ENCODE assay signal across 15 cellular contexts in genomic region chr16:68280160-68280559, GRCh38. TPM values are rescaled to one million over a fixed set of nuclear protein-coding genes. Genes with fewer than 3 reads are reported as not detected.
DNase-seq lines count a peak whose midpoint lies in the region; ATAC-seq and TF ChIP-seq lines count a peak whose summit lies in the region.
"Had no signal": no experiment of that assay in that cellular context is flagged by ENCODE, and none has a peak within 500 bp of the region (broad histone marks: within the 10 kb centered on the region; RNA-seq: fewer than 3 reads in every experiment).

No MANE protein-coding gene starts in this region.

- no peak for TF ChIP-seq EP300 in ovary (IDR thresholded peaks at IDR 0.05)

- peak overlapping the region; percentile 11 for H2BK120ac ChIP-seq in trophoblast cell (ENCODE audit: insufficient read depth, low read length, poor library complexity)

- H2BK5ac ChIP-seq in trophoblast cell (ENCODE audit: low read depth, low read length, poor library complexity) = peak overlapping the region; percentile 12

- H3K4me3 ChIP-seq in Caco-2 (ENCODE audit: low read depth, low read length) = no peak overlapping the region
- no peak overlapping the region for H3K4me3 ChIP-seq in trophoblast cell (ENCODE audit: low read depth, low read length)
- no peak overlapping the region for H3K4me3 ChIP-seq in ovary
- H3K4me3 ChIP-seq: lung had no signal

- H3K4me2 ChIP-seq in trophoblast cell (ENCODE audit: low read length) = no peak overlapping the region

- H2AFZ ChIP-seq in trophoblast cell (ENCODE audit: insufficient read depth, low read length, poor library complexity) = no peak overlapping the region

- H3K18ac ChIP-seq in trophoblast cell (ENCODE audit: low read length) = no peak overlapping the region

- no peaks in the 10 kb centered on the region for H3K9me3 ChIP-seq in Caco-2
- peaks cover 2% of the 10 kb centered on the region for H3K9me3 ChIP-seq in trophoblast cell (ENCODE audit: insufficient read depth, low read depth, low read length)
- no peaks in the 10 kb centered on the region for H3K9me3 ChIP-seq in ovary

- H3K4me3 Mint-ChIP-seq in T-helper 1 cell treated with Interleukin-12 subunit alpha and Interleukin-12 subunit beta and Interleukin-4 antibody, amounts not matched to agents 30 μg/mL and 1 μg/mL, for 36 hours = peak overlapping the region; percentile 61
- H3K4me3 Mint-ChIP-seq in Caco-2 (ENCODE audit: unreplicated experiment) = no peak overlapping the region
- H3K4me3 Mint-ChIP-seq in activated T-helper 1 cell treated with anti-CD3 and anti-CD28 coated beads, Interleukin-12 subunit alpha, Interleukin-12 subunit beta, Interleukin-2, Interleukin-4 antibody, amounts not matched to agents 30 ng/mL and 10 ng/mL and 1 ng/mL, durations not matched to agents 14 hours and 24 hours and 36 hours = no peak overlapping the region
- H3K4me3 Mint-ChIP-seq: immature natural killer cell had no signal

- DNase-seq in T-helper 1 cell (no peak), Caco-2 (no peak), trophoblast cell (no peak), ovary (no peak)
- no peak for DNase-seq in activated T-helper 1 cell treated with anti-CD3 and anti-CD28 coated beads, Interleukin-12 subunit alpha, Interleukin-12 subunit beta, Interleukin-2, Interleukin-4 antibody, amounts not matched to agents 30 ng/mL and 10 ng/mL and 1 ng/mL, durations not matched to agents 14 hours and 24 hours and 36 hours (ENCODE audit: low spot score)
- no peak for DNase-seq in stimulated activated CD4-positive, alpha-beta T cell treated with anti-CD3 and anti-CD28 coated beads, Interleukin-4, amount 100 ng/mL, for 4 hours
- DNase-seq: GDM1; immature natural killer cell; NCI-H1105 treated with DMSO at 0.1 percent for 48 hours; NCI-H524; stimulated activated naive CD4-positive, alpha-beta T cell treated with Interleukin-2 at 50 U/mL for 16 hours had no signal

- no CpG with 5 or more reads among the region's 5 CpGs for whole genome bisulfite sequencing in trophoblast cell (ENCODE audit: extremely low coverage, insufficient coverage, insufficient read length)
- whole genome bisulfite sequencing in ovary, 3 donors = 79 to 88% (median 87%) methylated on average over 5 of the region's 5 CpGs

- H3K9ac ChIP-seq in trophoblast cell (ENCODE audit: low read length) = no peak overlapping the region

- peak overlapping the region; percentile 17 for H4K8ac ChIP-seq in trophoblast cell (ENCODE audit: low read depth, low read length)

- no peak overlapping the region for H4K12ac ChIP-seq in trophoblast cell (ENCODE audit: low read depth, low read length)

- no peak overlapping the region for H3K14ac ChIP-seq in trophoblast cell (ENCODE audit: low read length)

- ATAC-seq in HG02884 (IDR thresholded peaks at IDR 0.05; ENCODE audit: unreplicated experiment) = no peak

- H2AK5ac ChIP-seq in trophoblast cell (ENCODE audit: low read length) = no peak overlapping the region

- H3K27ac ChIP-seq in trophoblast cell (ENCODE audit: low read depth, low read length) = no peak overlapping the region
- no peak overlapping the region for H3K27ac ChIP-seq in ovary
- H3K27ac ChIP-seq: 22Rv1 had no signal

- no peaks in the 10 kb centered on the region for H3K9me3 Mint-ChIP-seq in T-helper 1 cell treated with Interleukin-12 subunit alpha and Interleukin-12 subunit beta and Interleukin-4 antibody, amounts not matched to agents 30 μg/mL and 1 μg/mL, for 36 hours
- H3K9me3 Mint-ChIP-seq in Caco-2 (ENCODE audit: unreplicated experiment) = no peaks in the 10 kb centered on the region
- no peaks in the 10 kb centered on the region for H3K9me3 Mint-ChIP-seq in activated T-helper 1 cell treated with anti-CD3 and anti-CD28 coated beads, Interleukin-12 subunit alpha, Interleukin-12 subunit beta, Interleukin-2, Interleukin-4 antibody, amounts not matched to agents 30 ng/mL and 10 ng/mL and 1 ng/mL, durations not matched to agents 14 hours and 24 hours and 36 hours
- H3K9me3 Mint-ChIP-seq: immature natural killer cell had no signal

- intact Hi-C loops in Caco-2 (cut with micrococcal nuclease; ENCODE audit: unreplicated experiment) (no loop called here), ovary (cut with DNase I) (no loop called here)
- intact Hi-C loops in activated T-helper 1 cell treated with anti-CD3 and anti-CD28 coated beads, Interleukin-12 subunit alpha, Interleukin-12 subunit beta, Interleukin-2, Interleukin-4 antibody, amounts not matched to agents 30 ng/mL and 10 ng/mL and 1 ng/mL, durations not matched to agents 14 hours and 24 hours and 36 hours (cut with micrococcal nuclease) = loop anchor here (10.0 kb wide), 1 partner anchor 905 kb away; the partner anchor contains the start of gene SNTB2

- peaks cover 3% of the 10 kb centered on the region; the same call in 1 of the 2 replicates for H3K36me3 ChIP-seq in Caco-2 (ENCODE audit: control insufficient read depth, insufficient read depth, low read length)
- H3K36me3 ChIP-seq in trophoblast cell (ENCODE audit: control insufficient read depth in 1 of 2, insufficient read depth in 2 of 2, low read length in 2 of 2) = peaks cover 4 to 28% of the 10 kb centered on the region in 2 experiments
- H3K36me3 ChIP-seq in ovary = no peaks in the 10 kb centered on the region

- H3K27me3 ChIP-seq in Caco-2 (replicated peaks; ENCODE audit: control insufficient read depth, insufficient read depth, low read length) (no peaks in the 10 kb centered on the region), trophoblast cell (ENCODE audit: insufficient read depth, low read length) (no peaks in the 10 kb centered on the region), ovary (no peaks in the 10 kb centered on the region)

- no peaks in the 10 kb centered on the region for H3K79me1 ChIP-seq in trophoblast cell (ENCODE audit: low read length)

- H3K79me2 ChIP-seq in trophoblast cell (ENCODE audit: control insufficient read depth, insufficient read depth, low read length, poor library complexity) = no peaks in the 10 kb centered on the region

- no peaks in the 10 kb centered on the region for H3K27me3 Mint-ChIP-seq in T-helper 1 cell treated with Interleukin-12 subunit alpha and Interleukin-12 subunit beta and Interleukin-4 antibody, amounts not matched to agents 30 μg/mL and 1 μg/mL, for 36 hours (ENCODE audit: low read depth)
- no peaks in the 10 kb centered on the region for H3K27me3 Mint-ChIP-seq in Caco-2 (ENCODE audit: insufficient read depth, unreplicated experiment)
- H3K27me3 Mint-ChIP-seq in activated T-helper 1 cell treated with anti-CD3 and anti-CD28 coated beads, Interleukin-12 subunit alpha, Interleukin-12 subunit beta, Interleukin-2, Interleukin-4 antibody, amounts not matched to agents 30 ng/mL and 10 ng/mL and 1 ng/mL, durations not matched to agents 14 hours and 24 hours and 36 hours (ENCODE audit: insufficient read depth) = no peaks in the 10 kb centered on the region

- H3K4me1 ChIP-seq in Caco-2 (peaks cover 44% of the 10 kb centered on the region), trophoblast cell (ENCODE audit: control insufficient read depth in 1 of 2, insufficient read depth in 2 of 2, low read length in 2 of 2) (peaks cover 6 to 8% of the 10 kb centered on the region in 2 experiments), ovary (ENCODE audit: insufficient read depth) (no peaks in the 10 kb centered on the region)

- no TSS peak for BruUV-seq in Caco-2 (replicated peaks; lab: Mats Ljungman, UMichigan)

- H2BK12ac ChIP-seq in trophoblast cell (ENCODE audit: low read length) = no peak overlapping the region

- no peak overlapping the region for H3K4ac ChIP-seq in trophoblast cell (ENCODE audit: low read depth, low read length)

- H4K91ac ChIP-seq in trophoblast cell (ENCODE audit: low read depth, low read length) = peak overlapping the region; percentile 8

- peaks cover 61% of the 10 kb centered on the region for H3K4me1 Mint-ChIP-seq in T-helper 1 cell treated with Interleukin-12 subunit alpha and Interleukin-12 subunit beta and Interleukin-4 antibody, amounts not matched to agents 30 μg/mL and 1 μg/mL, for 36 hours (ENCODE audit: low read depth)
- H3K4me1 Mint-ChIP-seq in Caco-2 (ENCODE audit: low read depth, unreplicated experiment) = peaks cover 41% of the 10 kb centered on the region
- peaks cover 69% of the 10 kb centered on the region for H3K4me1 Mint-ChIP-seq in activated T-helper 1 cell treated with anti-CD3 and anti-CD28 coated beads, Interleukin-12 subunit alpha, Interleukin-12 subunit beta, Interleukin-2, Interleukin-4 antibody, amounts not matched to agents 30 ng/mL and 10 ng/mL and 1 ng/mL, durations not matched to agents 14 hours and 24 hours and 36 hours (ENCODE audit: low read depth)

- POLR2A ChIA-PET in Caco-2 (lab: Charles Lee) = interaction anchor here (0.6 to 2.6 kb wide), 4 partner anchors 9 to 30 kb away, joined by 3 to 15 read pairs (median 4); partner anchors contain the start of genes PRMT7, SLC7A6 and SLC7A6OS

- TF ChIP-seq CTCF in Caco-2 (IDR thresholded peaks at IDR 0.05; ENCODE audit: insufficient read depth in 1 of 2, low read depth in 1 of 2, low read length in 1 of 2, severe bottlenecking in 1 of 2, unreplicated experiment in 1 of 2) (no peak), ovary (IDR thresholded peaks at IDR 0.05) (no peak)

- H3K36me3 Mint-ChIP-seq in T-helper 1 cell treated with Interleukin-12 subunit alpha and Interleukin-12 subunit beta and Interleukin-4 antibody, amounts not matched to agents 30 μg/mL and 1 μg/mL, for 36 hours (ENCODE audit: low read depth) = peaks cover 48% of the 10 kb centered on the region
- H3K36me3 Mint-ChIP-seq in Caco-2 (ENCODE audit: insufficient read depth, unreplicated experiment) = peaks cover 97% of the 10 kb centered on the region
- peaks cover 57% of the 10 kb centered on the region for H3K36me3 Mint-ChIP-seq in activated T-helper 1 cell treated with anti-CD3 and anti-CD28 coated beads, Interleukin-12 subunit alpha, Interleukin-12 subunit beta, Interleukin-2, Interleukin-4 antibody, amounts not matched to agents 30 ng/mL and 10 ng/mL and 1 ng/mL, durations not matched to agents 14 hours and 24 hours and 36 hours (ENCODE audit: low read depth)

- no peak overlapping the region for H3K23ac ChIP-seq in trophoblast cell (ENCODE audit: low read length)

- CTCF ChIA-PET in Caco-2 (lab: Charles Lee) = interaction anchor here (1.9 kb wide), 1 partner anchor 16 kb away, joined by 14 read pairs; the partner anchor contains the start of gene SLC7A6

- no peak for TF ChIP-seq POLR2A in ovary (IDR thresholded peaks at IDR 0.05)

- H3K27ac Mint-ChIP-seq in T-helper 1 cell treated with Interleukin-12 subunit alpha and Interleukin-12 subunit beta and Interleukin-4 antibody, amounts not matched to agents 30 μg/mL and 1 μg/mL, for 36 hours = peak overlapping the region; percentile 38
- peak overlapping the region; percentile 26 for H3K27ac Mint-ChIP-seq in Caco-2 (ENCODE audit: unreplicated experiment)
- H3K27ac Mint-ChIP-seq in activated T-helper 1 cell treated with anti-CD3 and anti-CD28 coated beads, Interleukin-12 subunit alpha, Interleukin-12 subunit beta, Interleukin-2, Interleukin-4 antibody, amounts not matched to agents 30 ng/mL and 10 ng/mL and 1 ng/mL, durations not matched to agents 14 hours and 24 hours and 36 hours = peak overlapping the region; percentile 62

RNA-seq across cellular contexts. Expression of gene SLC7A6, which starts 15.8 kb away (rescaled TPM):
- total RNA-seq in Caco-2 (2022) (236 and 267 TPM in 2 replicates), ovary (10 to 100 TPM in 3 of 7 donors, 1 to 10 TPM in 4; 5.5 to 14.4 (median 9.0) TPM)
- total RNA-seq in activated T-helper 1 cell treated with anti-CD3 and anti-CD28 coated beads, Interleukin-12 subunit alpha, Interleukin-12 subunit beta, Interleukin-2, Interleukin-4 antibody, amounts not matched to agents 30 ng/mL and 10 ng/mL and 1 ng/mL, durations not matched to agents 14 hours and 24 hours and 36 hours = 139 and 143 TPM in 2 replicates
- 65.1 and 75.5 TPM in 2 replicates for polyA plus RNA-seq in trophoblast cell (2013)
- 10 to 100 TPM in 1 of 2 donors, 1 to 10 TPM in 1; 3.1 to 11.5 TPM for polyA plus RNA-seq in ovary

RNA-seq across cellular contexts. Expression of gene SLC7A6OS, which starts 30.6 kb away (rescaled TPM):
- total RNA-seq in Caco-2 (2022) (34.0 and 34.2 TPM in 2 replicates), ovary (10 to 100 TPM in 6 of 7 donors, 1 to 10 TPM in 1; 8.9 to 20.7 (median 17.6) TPM)
- total RNA-seq in activated T-helper 1 cell treated with anti-CD3 and anti-CD28 coated beads, Interleukin-12 subunit alpha, Interleukin-12 subunit beta, Interleukin-2, Interleukin-4 antibody, amounts not matched to agents 30 ng/mL and 10 ng/mL and 1 ng/mL, durations not matched to agents 14 hours and 24 hours and 36 hours = 26.5 and 27.6 TPM in 2 replicates
- 8.8 and 9.9 TPM in 2 replicates for polyA plus RNA-seq in trophoblast cell (2013)
- 10 to 100 TPM in 1 of 2 donors, 1 to 10 TPM in 1; 8.7 to 18.3 TPM for polyA plus RNA-seq in ovary

RNA-seq across cellular contexts. Expression of gene PRMT7, which starts 30.7 kb away (rescaled TPM):
- total RNA-seq in Caco-2 (2022) = 156 and 166 TPM in 2 replicates
- 80.6 and 85.2 TPM in 2 replicates for total RNA-seq in activated T-helper 1 cell treated with anti-CD3 and anti-CD28 coated beads, Interleukin-12 subunit alpha, Interleukin-12 subunit beta, Interleukin-2, Interleukin-4 antibody, amounts not matched to agents 30 ng/mL and 10 ng/mL and 1 ng/mL, durations not matched to agents 14 hours and 24 hours and 36 hours
- polyA plus RNA-seq in trophoblast cell (2013) = 32.7 and 33.3 TPM in 2 replicates
- total RNA-seq in ovary = 10 to 100 TPM; 27.8 to 43.4 (median 37.8) TPM
- 10 to 100 TPM; 35.8 to 42.2 TPM for polyA plus RNA-seq in ovary

RNA-seq across cellular contexts. Expression of gene PLA2G15, which starts 35.0 kb away (rescaled TPM):
- total RNA-seq in Caco-2 (2022) (33.2 and 33.4 TPM in 2 replicates), ovary (10 to 100 TPM in 3 of 7 donors, 1 to 10 TPM in 4; 7.7 to 18.4 (median 9.7) TPM)
- total RNA-seq in activated T-helper 1 cell treated with anti-CD3 and anti-CD28 coated beads, Interleukin-12 subunit alpha, Interleukin-12 subunit beta, Interleukin-2, Interleukin-4 antibody, amounts not matched to agents 30 ng/mL and 10 ng/mL and 1 ng/mL, durations not matched to agents 14 hours and 24 hours and 36 hours = 8.6 and 8.8 TPM in 2 replicates
- 22.1 and 24.6 TPM in 2 replicates for polyA plus RNA-seq in trophoblast cell (2013)
- 10 to 100 TPM in 1 of 2 donors, 1 to 10 TPM in 1; 7.3 to 12.4 TPM for polyA plus RNA-seq in ovary

RNA-seq across cellular contexts. Expression of gene ESRP2, which starts 44.2 kb away (rescaled TPM):
- total RNA-seq in Caco-2 (2022) (109 and 110 TPM in 2 replicates), ovary (10 to 100 TPM in 1 of 7 donors, 1 to 10 TPM in 4, under 1 TPM in 2; 0.68 to 13.8 (median 2.1) TPM)
- total RNA-seq in activated T-helper 1 cell treated with anti-CD3 and anti-CD28 coated beads, Interleukin-12 subunit alpha, Interleukin-12 subunit beta, Interleukin-2, Interleukin-4 antibody, amounts not matched to agents 30 ng/mL and 10 ng/mL and 1 ng/mL, durations not matched to agents 14 hours and 24 hours and 36 hours = 0.10 and 0.12 TPM in 2 replicates
- polyA plus RNA-seq in trophoblast cell (2013) = 30.4 and 31.7 TPM in 2 replicates
- polyA plus RNA-seq in ovary = under 1 TPM; 0.17 to 0.44 TPM
